11 cellular contexts compared by ENCODE assay signal in the genomic region with DNA sequence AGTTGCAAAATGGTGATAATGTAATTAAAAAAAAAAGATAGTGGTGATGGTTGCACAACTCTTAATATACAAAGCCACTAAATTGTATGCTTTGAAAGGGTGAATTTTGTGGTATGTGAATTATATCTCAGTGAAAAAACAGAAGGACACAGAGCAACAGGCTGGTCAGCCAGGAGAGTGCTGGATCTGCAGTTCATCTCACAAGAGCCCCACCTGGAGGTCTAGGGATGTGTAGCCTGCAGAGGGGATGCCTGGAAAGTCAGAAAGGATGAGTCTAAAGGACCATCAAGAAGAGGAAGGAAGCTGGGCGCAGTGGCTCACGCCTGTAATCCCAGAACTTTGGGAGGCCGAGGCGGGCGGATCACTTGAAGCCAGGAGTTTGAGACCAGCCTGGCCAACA. TPM values are rescaled to one million over a fixed set of nuclear protein-coding genes. Genes with fewer than 3 reads are reported as not detected.
A peak's percentile ranks its signal among the peaks of the same experiment; 100 is the strongest.
DNase-seq lines count a peak whose midpoint lies in the region; ATAC-seq and TF ChIP-seq lines count a peak whose summit lies in the region.
"Had no signal": no experiment of that assay in that cellular context is flagged by ENCODE, and none has a peak within 500 bp of the region (broad histone marks: within the 10 kb centered on the region; RNA-seq: fewer than 3 reads in every experiment).

No MANE protein-coding gene starts in this region.

- DNase-seq in NCI-H2227 (lab: John Stamatoyannopoulos, UW; ENCODE audit: unreplicated experiment) (peak; percentile 21), NCI-H2227 treated with DMSO at 0.1 percent for 48 hours (lab: John Stamatoyannopoulos, UW) (no peak), MV-4-11 (lab: John Stamatoyannopoulos, UW) (peak; percentile 45), chondrocyte (ENCODE audit: low spot score) (no peak), osteoblast (ENCODE audit: insufficient read length, low spot score, missing footprints) (peak; percentile 88), upper lobe of left lung (no peak), GM19240 (ENCODE audit: insufficient read length, low spot score) (no peak)
- no peak for DNase-seq in activated effector memory CD4-positive, alpha-beta T cell treated with anti-CD3 and anti-CD28 coated beads, Interleukin-2, amount 50 U/mL, for 16 hours
- DNase-seq: NCI-H187 had no signal

- ATAC-seq in upper lobe of left lung (ENCODE audit: low FRiP score in 2 of 2) = no peak

- no peaks in the 10 kb centered on the region for H3K27me3 ChIP-seq in osteoblast (ENCODE audit: insufficient read depth, low read length)
- H3K27me3 ChIP-seq in upper lobe of left lung = no peaks in the 10 kb centered on the region

- no peak for TF ChIP-seq POLR2A in upper lobe of left lung (IDR thresholded peaks at IDR 0.05)

- no peak overlapping the region for H2AFZ ChIP-seq in osteoblast (ENCODE audit: low read length)

- no peaks in the 10 kb centered on the region for H3K9me3 Mint-ChIP-seq in chondrocyte (ENCODE audit: low read depth)

- H3K27me3 Mint-ChIP-seq in chondrocyte (ENCODE audit: low read depth) = no peaks in the 10 kb centered on the region
- H3K27me3 Mint-ChIP-seq: B cell had no signal

- TF ChIP-seq EP300 in upper lobe of left lung (IDR thresholded peaks at IDR 0.05) = no peak

- TF ChIP-seq CTCF in chondrocyte (IDR thresholded peaks at IDR 0.05) (peak; percentile 54), osteoblast (IDR thresholded peaks at IDR 0.05; ENCODE audit: extremely low read depth, low read depth, low read length) (peak; percentile 32), upper lobe of left lung (IDR thresholded peaks at IDR 0.05) (no peak)

- H3K4me1 ChIP-seq in osteoblast (ENCODE audit: insufficient read depth, low read length) (peaks cover 3% of the 10 kb centered on the region), upper lobe of left lung (peaks cover 0 to 13% (median 1%) of the 10 kb centered on the region in 4 donors)

- H3K4me2 ChIP-seq in osteoblast (ENCODE audit: insufficient read depth, low read length) = no peak overlapping the region

- H3K27ac Mint-ChIP-seq in chondrocyte (ENCODE audit: unreplicated experiment) = no peak overlapping the region
- H3K27ac Mint-ChIP-seq: B cell had no signal

- H3K4me3 ChIP-seq in osteoblast (ENCODE audit: insufficient read depth, low read length) (no peak overlapping the region), upper lobe of left lung (no peak overlapping the region)
- H3K4me3 ChIP-seq: skin epidermis had no signal

- no peak overlapping the region for H3K27ac ChIP-seq in osteoblast (ENCODE audit: low read depth, low read length)
- no peak overlapping the region for H3K27ac ChIP-seq in upper lobe of left lung
- H3K27ac ChIP-seq: skin epidermis had no signal

- H4K20me1 ChIP-seq in osteoblast (ENCODE audit: insufficient read depth, low read length) = peaks cover 33% of the 10 kb centered on the region

- H3K4me1 Mint-ChIP-seq in chondrocyte (ENCODE audit: low read depth) = peaks cover 3% of the 10 kb centered on the region
- H3K4me1 Mint-ChIP-seq: B cell had no signal

- 73 to 87% methylated on average over 5 of the region's 5 CpGs for WGBS in upper lobe of left lung, 2 donors

- peaks cover 57% of the 10 kb centered on the region for H3K36me3 ChIP-seq in osteoblast (ENCODE audit: insufficient read depth, low read length)
- H3K36me3 ChIP-seq in upper lobe of left lung = peaks cover 13 to 71% (median 50%) of the 10 kb centered on the region in 4 donors

- peaks cover 8% of the 10 kb centered on the region for H3K36me3 Mint-ChIP-seq in chondrocyte (ENCODE audit: low read depth)

- no peaks in the 10 kb centered on the region for H3K9me3 ChIP-seq in osteoblast (ENCODE audit: low read depth, low read length)
- H3K9me3 ChIP-seq in upper lobe of left lung = no peaks in the 10 kb centered on the region

- no peak overlapping the region for H3K4me3 Mint-ChIP-seq in chondrocyte (ENCODE audit: unreplicated experiment)
- H3K4me3 Mint-ChIP-seq: B cell had no signal

- peaks cover 73% of the 10 kb centered on the region for H3K79me2 ChIP-seq in osteoblast (ENCODE audit: insufficient read depth, low read length)

RNA-seq across cellular contexts. Expression of a gene that starts 9.0 kb away (rescaled TPM):
- total RNA-seq in chondrocyte = 39.6 to 57.3 TPM (median 41.5 TPM) in 3 replicates
- 26.2 and 27.9 TPM in 2 replicates for total RNA-seq in osteoblast
- total RNA-seq in upper lobe of left lung = 10 to 100 TPM; 35.6 to 73.5 (median 53.0) TPM

RNA-seq across cellular contexts. Expression of a gene that starts 25.6 kb away (rescaled TPM):
- total RNA-seq in chondrocyte (12.7 to 21.7 TPM (median 20.9 TPM) in 3 replicates), osteoblast (0.88 and 1.1 TPM in 2 replicates), upper lobe of left lung (1 to 10 TPM; 1.3 to 8.4 (median 5.7) TPM)
- total RNA-seq: B cell had no signal

RNA-seq across cellular contexts. Expression of a gene that starts 54.4 kb away (rescaled TPM):
- total RNA-seq in chondrocyte (39.3 to 48.2 TPM (median 47.1 TPM) in 3 replicates), osteoblast (15.6 and 18.9 TPM in 2 replicates), upper lobe of left lung (100 to 1,000 TPM in 4 of 6 donors, 10 to 100 TPM in 2; 42.1 to 226 (median 105) TPM)

Comparison
In these comparisons a context has a peak if more than half of its experiments do, and no peak if none do; other contexts are left out.
1. DNase-seq: peak in NCI-H2227 (single experiment), MV-4-11 (single experiment) and osteoblast (single experiment); none in NCI-H2227 treated with DMSO at 0.1 percent for 48 hours (single experiment), chondrocyte (single experiment), upper lobe of left lung (0 of 2), activated effector memory CD4-positive, alpha-beta T cell treated with anti-CD3 and anti-CD28 coated beads, Interleukin-2, amount 50 U/mL, for 16 hours (single experiment) and GM19240 (single experiment).
2. CTCF ChIP-seq: peak in chondrocyte (single experiment) and osteoblast (single experiment); none in upper lobe of left lung (0 of 6).